9 cellular contexts compared by ENCODE assay signal in genomic region chr5:159412284-159413046, GRCh38.
A peak's percentile ranks its signal among the peaks of the same experiment; 100 is the strongest.
DNase-seq lines count a peak whose midpoint lies in the region; ATAC-seq and TF ChIP-seq lines count a peak whose summit lies in the region.
"Had no signal": no experiment of that assay in that cellular context is flagged by ENCODE, and none has a peak within 500 bp of the region (broad histone marks: within the 10 kb centered on the region; RNA-seq: fewer than 3 reads in every experiment).

No MANE protein-coding gene starts in this region.

- ATAC-seq in HG02623 (IDR thresholded peaks at IDR 0.05; ENCODE audit: unreplicated experiment), result peak; percentile 53

- TF ChIP-seq CTCF in GM10248 (IDR thresholded peaks at IDR 0.05; ENCODE audit: control extremely low read depth, extremely low read depth, low read depth, missing control alignments) (no peak), uterus (IDR thresholded peaks at IDR 0.05) (no peak)

- H3K36me3 ChIP-seq in uterus, result no peaks in the 10 kb centered on the region
- H3K36me3 ChIP-seq: upper lobe of left lung had no signal

- H3K9me3 ChIP-seq in uterus, result no peaks in the 10 kb centered on the region
- H3K9me3 ChIP-seq: upper lobe of left lung had no signal

- no peaks in the 10 kb centered on the region for H3K4me1 ChIP-seq in uterus

- POLR2A ChIA-PET in GM10248 (lab: Yijun Ruan, JAX), result interaction anchor here (0.6 to 1.5 kb wide), 2 partner anchors 15 to 1006 kb away, joined by 3 to 6 read pairs; partner anchors contain the start of gene SLU7

- CTCF ChIA-PET in GM10248 (lab: Yijun Ruan, JAX), result interaction anchor here (0.8 to 1.6 kb wide), 7 partner anchors 8 to 256 kb away, joined by 3 to 5 read pairs (median 4); no protein-coding TSS in a partner anchor

- H3K4me3 ChIP-seq in uterus, result no peak overlapping the region
- H3K4me3 ChIP-seq: upper lobe of left lung had no signal

- DNase-seq in GM10248 (ENCODE audit: extremely low spot score) (peak; percentile 22), OCI-M1 (lab: John Stamatoyannopoulos, UW) (peak; percentile 32), NCI-H1694 treated with DMSO at 0.1 percent for 48 hours (lab: John Stamatoyannopoulos, UW) (no peak), RKO (ENCODE audit: low spot score) (no peak), uterus (no peak)
- DNase-seq in activated effector memory CD4-positive, alpha-beta T cell treated with Interleukin-2 at 50 U/mL for 16 hours, result peak; percentile 67
- DNase-seq in stimulated activated CD4-positive, alpha-beta T cell treated with anti-CD3 and anti-CD28 coated beads, Interleukin-12 subunit alpha, Interleukin-12 subunit beta, amount 100 ng/mL, for 4 hours, result peak; percentile 24

- TF ChIP-seq POLR2A in uterus (IDR thresholded peaks at IDR 0.05), result no peak

- H3K27me3 ChIP-seq in uterus, result no peaks in the 10 kb centered on the region
- H3K27me3 ChIP-seq: upper lobe of left lung had no signal

- intact Hi-C loops in uterus (cut with DNase I; ENCODE audit: low total_unique reads), result no loop called here

- no peak overlapping the region for H3K27ac ChIP-seq in uterus
- H3K27ac ChIP-seq: upper lobe of left lung had no signal

Comparison
In these comparisons a context has a peak if more than half of its experiments do, and no peak if none do; other contexts are left out.
1. DNase-seq: peak in GM10248 (single experiment), OCI-M1 (single experiment), activated effector memory CD4-positive, alpha-beta T cell treated with Interleukin-2 at 50 U/mL for 16 hours (single experiment) and stimulated activated CD4-positive, alpha-beta T cell treated with anti-CD3 and anti-CD28 coated beads, Interleukin-12 subunit alpha, Interleukin-12 subunit beta, amount 100 ng/mL, for 4 hours (single experiment); none in NCI-H1694 treated with DMSO at 0.1 percent for 48 hours (single experiment), RKO (single experiment) and uterus (0 of 2).